Comparison of ENCODE assay signal across 35 cellular contexts in genomic region chr2:101612019-101612418, GRCh38.
"Had no signal": no experiment of that assay in that cellular context is flagged by ENCODE, and none has a peak within 500 bp of the region (broad histone marks: within the 10 kb centered on the region; RNA-seq: fewer than 3 reads in every experiment).

No MANE protein-coding gene starts in this region.

- H3K4me3 Mint-ChIP-seq: activated B cell treated with CpG ODN at 0.5 μM for 24 hours; activated CD4-positive, alpha-beta memory T cell treated with anti-CD3 and anti-CD28 coated beads, Interleukin-2, amount 10 ng/mL, durations not matched to agents 7 days and 5 days; activated CD4-positive, alpha-beta T cell treated with anti-CD3 and anti-CD28 coated beads for 36 hours; activated CD4-positive, alpha-beta T cell treated with anti-CD3 and anti-CD28 coated beads, Interleukin-2, amount 10 ng/mL, durations not matched to agents 7 days and 5 days; activated CD8-positive, alpha-beta memory T cell treated with anti-CD3 and anti-CD28 coated beads, Interleukin-2, amount 10 ng/mL, durations not matched to agents 7 days and 5 days; activated CD8-positive, alpha-beta T cell treated with anti-CD3 and anti-CD28 coated beads, Interleukin-2, amount 10 ng/mL, durations not matched to agents 7 days and 5 days; activated naive CD4-positive, alpha-beta T cell treated with anti-CD3 and anti-CD28 coated beads for 36 hours; activated naive CD8-positive, alpha-beta T cell treated with anti-CD3 and anti-CD28 coated beads for 36 hours; activated T-cell treated with anti-CD3 and anti-CD28 coated beads, Interleukin-2, amount 50 U/mL, for 24 hours; T-helper 1 cell treated with Interleukin-12 subunit alpha and Interleukin-12 subunit beta and Interleukin-4 antibody, amounts not matched to agents 30 μg/mL and 1 μg/mL, for 36 hours; T-helper 2 cell treated with Interferon-gamma antibody and Interleukin-4, amounts not matched to agents 5 μg/mL and 100 μg/mL, for 36 hours had no signal

- DNase-seq: activated B cell treated with CpG ODN at 0.5 μM for 24 hours; activated CD4-positive, alpha-beta memory T cell treated with anti-CD3 and anti-CD28 coated beads, Interleukin-2, amount 10 ng/mL, durations not matched to agents 7 days and 5 days; activated CD4-positive, alpha-beta T cell treated with anti-CD3 and anti-CD28 coated beads for 36 hours; activated CD4-positive, alpha-beta T cell treated with anti-CD3 and anti-CD28 coated beads for 48 hours; activated CD4-positive, alpha-beta T cell treated with anti-CD3 and anti-CD28 coated beads, Interleukin-2, amount 10 ng/mL, durations not matched to agents 7 days and 5 days; activated CD4-positive, alpha-beta T cell treated with anti-CD3 and anti-CD28 coated beads, Interleukin-2, amount 50 U/mL, for 48 hours; activated CD4-positive, CD25-positive, alpha-beta regulatory T cell treated with anti-CD3 and anti-CD28 coated beads, Interleukin-2, amount 50 U/mL, for 72 hours; activated CD8-positive, alpha-beta memory T cell treated with anti-CD3 and anti-CD28 coated beads, Interleukin-2, amount 10 ng/mL, durations not matched to agents 7 days and 5 days; activated CD8-positive, alpha-beta memory T cell treated with anti-CD3 and anti-CD28 coated beads, Interleukin-2, amount 50 U/mL, for 48 hours; activated CD8-positive, alpha-beta T cell treated with anti-CD3 and anti-CD28 coated beads, Interleukin-2, amount 10 ng/mL, durations not matched to agents 7 days and 5 days; activated effector memory CD4-positive, alpha-beta T cell treated with Interleukin-2 at 50 U/mL for 16 hours; activated gamma-delta T cell treated with Interleukin-2 at 50 U/mL for 16 hours; activated naive CD4-positive, alpha-beta T cell; activated naive CD4-positive, alpha-beta T cell treated with anti-CD3 and anti-CD28 coated beads for 36 hours; activated naive CD4-positive, alpha-beta T cell treated with anti-CD3 and anti-CD28 coated beads, Interleukin-2, amount 50 U/mL, for 16 hours; activated naive CD8-positive, alpha-beta T cell treated with anti-CD3 and anti-CD28 coated beads for 36 hours; activated T-cell treated with anti-CD3 and anti-CD28 coated beads, Interleukin-2, amount 50 U/mL, for 24 hours; activated T-cell treated with anti-CD3 and anti-CD28 coated beads, Interleukin-2, amount 50 U/mL, for 48 hours; adrenal gland; amniotic stem cell; aorta; body of pancreas; brain microvascular endothelial cell; central memory CD4-positive, alpha-beta T cell; T-helper 1 cell; T-helper 2 cell; T-helper 9 cell had no signal

- H3K27ac Mint-ChIP-seq: activated B cell treated with CpG ODN at 0.5 μM for 24 hours; activated CD4-positive, alpha-beta memory T cell treated with anti-CD3 and anti-CD28 coated beads, Interleukin-2, amount 10 ng/mL, durations not matched to agents 7 days and 5 days; activated CD4-positive, alpha-beta T cell treated with anti-CD3 and anti-CD28 coated beads for 36 hours; activated CD4-positive, alpha-beta T cell treated with anti-CD3 and anti-CD28 coated beads, Interleukin-2, amount 10 ng/mL, durations not matched to agents 7 days and 5 days; activated CD8-positive, alpha-beta memory T cell treated with anti-CD3 and anti-CD28 coated beads, Interleukin-2, amount 10 ng/mL, durations not matched to agents 7 days and 5 days; activated CD8-positive, alpha-beta T cell treated with anti-CD3 and anti-CD28 coated beads, Interleukin-2, amount 10 ng/mL, durations not matched to agents 7 days and 5 days; activated naive CD4-positive, alpha-beta T cell treated with anti-CD3 and anti-CD28 coated beads for 36 hours; activated naive CD4-positive, alpha-beta T cell treated with anti-CD3 and anti-CD28 coated beads, Interleukin-2, amount 50 U/mL, for 72 hours; activated naive CD8-positive, alpha-beta T cell treated with anti-CD3 and anti-CD28 coated beads for 36 hours; activated T-cell treated with anti-CD3 and anti-CD28 coated beads, Interleukin-2, amount 50 U/mL, for 24 hours; activated T-helper 2 cell treated with anti-CD3 and anti-CD28 coated beads, Interferon-gamma antibody, Interleukin-2, Interleukin-4, amounts not matched to agents 10 μg/mL and 5 μg/mL and 100 μg/mL, durations not matched to agents 14 hours and 24 hours and 36 hours; T-helper 1 cell treated with Interleukin-12 subunit alpha and Interleukin-12 subunit beta and Interleukin-4 antibody, amounts not matched to agents 30 μg/mL and 1 μg/mL, for 36 hours; T-helper 2 cell treated with Interferon-gamma antibody and Interleukin-4, amounts not matched to agents 5 μg/mL and 100 μg/mL, for 36 hours had no signal

- H3K9me3 ChIP-seq: adrenal gland, body of pancreas, breast epithelium had no signal

- H3K4me1 ChIP-seq: adrenal gland, breast epithelium had no signal

- H3K27me3 Mint-ChIP-seq: activated B cell treated with CpG ODN at 0.5 μM for 24 hours; activated CD4-positive, alpha-beta T cell treated with anti-CD3 and anti-CD28 coated beads for 36 hours; activated CD4-positive, alpha-beta T cell treated with anti-CD3 and anti-CD28 coated beads, Interleukin-2, amount 10 ng/mL, durations not matched to agents 7 days and 5 days; activated naive CD8-positive, alpha-beta T cell treated with anti-CD3 and anti-CD28 coated beads for 36 hours; activated T-cell treated with anti-CD3 and anti-CD28 coated beads, Interleukin-2, amount 50 U/mL, for 24 hours had no signal

- ATAC-seq: activated CD4-positive, alpha-beta T cell treated with anti-CD3 and anti-CD28 coated beads for 36 hours; activated CD8-positive, alpha-beta memory T cell treated with anti-CD3 and anti-CD28 coated beads, Interleukin-2, amount 10 ng/mL, durations not matched to agents 7 days and 5 days; activated CD8-positive, alpha-beta T cell treated with anti-CD3 and anti-CD28 coated beads, Interleukin-2, amount 10 ng/mL, durations not matched to agents 7 days and 5 days; activated naive CD4-positive, alpha-beta T cell treated with anti-CD3 and anti-CD28 coated beads, Interleukin-2, amount 50 U/mL, for 72 hours; body of pancreas had no signal

- FAIRE-seq: astrocyte, TTC549 had no signal

- H3K27ac ChIP-seq: adrenal gland, body of pancreas, brain microvascular endothelial cell, breast epithelium, VCaP had no signal

- H3K27me3 ChIP-seq: adrenal gland, body of pancreas, brain microvascular endothelial cell, breast epithelium had no signal

- H3K4me3 ChIP-seq: adrenal gland, body of pancreas, breast epithelium had no signal

- H3K36me3 Mint-ChIP-seq: activated CD8-positive, alpha-beta memory T cell treated with anti-CD3 and anti-CD28 coated beads, Interleukin-2, amount 10 ng/mL, durations not matched to agents 7 days and 5 days had no signal

- H3K4me1 Mint-ChIP-seq: activated CD4-positive, alpha-beta memory T cell treated with anti-CD3 and anti-CD28 coated beads, Interleukin-2, amount 10 ng/mL, durations not matched to agents 7 days and 5 days; activated CD4-positive, alpha-beta T cell treated with anti-CD3 and anti-CD28 coated beads, Interleukin-2, amount 10 ng/mL, durations not matched to agents 7 days and 5 days; activated CD8-positive, alpha-beta memory T cell treated with anti-CD3 and anti-CD28 coated beads, Interleukin-2, amount 10 ng/mL, durations not matched to agents 7 days and 5 days had no signal

- H3K9me3 Mint-ChIP-seq: activated B cell treated with CpG ODN at 0.5 μM for 24 hours; activated CD4-positive, alpha-beta memory T cell treated with anti-CD3 and anti-CD28 coated beads, Interleukin-2, amount 10 ng/mL, durations not matched to agents 7 days and 5 days; activated naive CD4-positive, alpha-beta T cell treated with anti-CD3 and anti-CD28 coated beads for 36 hours; activated T-cell treated with anti-CD3 and anti-CD28 coated beads, Interleukin-2, amount 50 U/mL, for 24 hours; activated T-helper 2 cell treated with anti-CD3 and anti-CD28 coated beads, Interferon-gamma antibody, Interleukin-2, Interleukin-4, amounts not matched to agents 10 μg/mL and 5 μg/mL and 100 μg/mL, durations not matched to agents 14 hours and 24 hours and 36 hours; T-helper 2 cell treated with Interferon-gamma antibody and Interleukin-4, amounts not matched to agents 5 μg/mL and 100 μg/mL, for 36 hours had no signal

- H3K36me3 ChIP-seq: adrenal gland, brain microvascular endothelial cell, breast epithelium had no signal
